In genomic region chr1:222105393-222105737, GRCh38 we compare ENCODE assay signal across 11 cellular contexts.
DNase-seq lines count a peak whose midpoint lies in the region; ATAC-seq, FAIRE-seq and TF ChIP-seq lines count a peak whose summit lies in the region.
"Had no signal": no experiment of that assay in that cellular context is flagged by ENCODE, and none has a peak within 500 bp of the region (broad histone marks: within the 10 kb centered on the region; RNA-seq: fewer than 3 reads in every experiment).

No MANE protein-coding gene starts in this region.

- no peak overlapping the region for H2BK20ac ChIP-seq in H1 (ENCODE audit: low read length)

- FAIRE-seq in H1 (lab: Jason Lieb, UNC): no peak

- TF ChIP-seq EP300 in H1 (IDR thresholded peaks at IDR 0.05; ENCODE audit: borderline replicate concordance in 1 of 2, low read depth in 2 of 2, low read length in 2 of 2): no peak
- TF ChIP-seq EP300 in transverse colon (IDR thresholded peaks at IDR 0.05; ENCODE audit: low read depth): no peak

- H3K56ac ChIP-seq in H1 (replicated peaks; ENCODE audit: insufficient read length, low read depth, low read length): no peak overlapping the region

- no peak overlapping the region for H3K9ac ChIP-seq in H1 (replicated peaks in 1 of 4; ENCODE audit: extremely low read depth in 1 of 4, low read depth in 3 of 4, low read length in 3 of 4)

- intact Hi-C loops in left ventricle myocardium superior (cut with micrococcal nuclease): no loop called here
- intact Hi-C loops in cardiac septum (cut with DNase I): no loop called here
- intact Hi-C loops in transverse colon (cut with DNase I; ENCODE audit: low total_unique reads): no loop called here

- ATAC-seq in left ventricle myocardium superior: peak; percentile 76
- no peak for ATAC-seq in GM21447 (IDR thresholded peaks at IDR 0.05; ENCODE audit: unreplicated experiment)

- H2BK120ac ChIP-seq in H1 (replicated peaks; ENCODE audit: low read depth, low read length): no peak overlapping the region

- H3K4ac ChIP-seq in H1 (replicated peaks; ENCODE audit: insufficient read length, low read depth, low read length): no peak overlapping the region

- H4K20me1 ChIP-seq in H1 (replicated peaks in 1 of 2; ENCODE audit: control insufficient read depth in 1 of 2, insufficient read depth in 2 of 2, low read length in 2 of 2): no peaks in the 10 kb centered on the region

- H3K4me3 ChIP-seq in H1 (ENCODE audit: extremely low read depth in 1 of 4, insufficient read depth in 2 of 4, low read depth in 3 of 4, low read length in 4 of 4) (no peak overlapping the region), transverse colon (no peak overlapping the region)

- TF ChIP-seq POLR2A in H1 (IDR thresholded peaks at IDR 0.05; ENCODE audit: control extremely low read depth in 1 of 2, low read depth in 2 of 2, low read length in 2 of 2) (no peak), transverse colon (IDR thresholded peaks at IDR 0.05) (no peak)

- no peak overlapping the region for H2AK5ac ChIP-seq in H1 (ENCODE audit: low read depth, low read length)

- H3K9me3 ChIP-seq in H1 (ENCODE audit: insufficient read depth in 2 of 2, low read depth in 1 of 2, low read length in 1 of 2) (no peaks in the 10 kb centered on the region), transverse colon (no peaks in the 10 kb centered on the region)

- H2AFZ ChIP-seq in H1 (ENCODE audit: low read length): no peak overlapping the region

- H3K27me3 ChIP-seq in H1 (replicated peaks in 1 of 4; ENCODE audit: control insufficient read depth in 3 of 4, extremely low read depth in 1 of 4, insufficient read depth in 3 of 4, low read length in 3 of 4): no peaks in the 10 kb centered on the region; a peak in 1 of 7 replicates
- no peaks in the 10 kb centered on the region for H3K27me3 ChIP-seq in transverse colon

- TF ChIP-seq RAD21 in H1 (IDR thresholded peaks at IDR 0.05 in 1 of 2, conservative IDR thresholded peaks at IDR 0.05 in 1 of 2; ENCODE audit: low read depth in 2 of 2, low read length in 2 of 2): no peak

- POLR2A ChIA-PET in H1 (lab: Charles Lee; ENCODE audit: partially characterized antibody): no interaction called here

- CTCF ChIA-PET in H1 (lab: Charles Lee; ENCODE audit: partially characterized antibody): interaction anchor here (1.1 to 5.2 kb wide), 4 partner anchors 9 to 350 kb away, joined by 3 to 48 read pairs (median 6); no protein-coding TSS in a partner anchor

- H3K23me2 ChIP-seq in H1 (ENCODE audit: low read depth, low read length): no peaks in the 10 kb centered on the region

- H3K79me2 ChIP-seq in H1 (ENCODE audit: control insufficient read depth in 1 of 2, insufficient read depth in 2 of 2, low read length in 2 of 2): no peaks in the 10 kb centered on the region

- no peak overlapping the region for H4K8ac ChIP-seq in H1 (ENCODE audit: extremely low read depth, insufficient read depth, low read length)

- no peak overlapping the region for H3K18ac ChIP-seq in H1 (ENCODE audit: extremely low read depth, low read length)

- H4K91ac ChIP-seq in H1 (replicated peaks; ENCODE audit: insufficient read length, low read length): no peak overlapping the region

- peak overlapping the region; percentile 54; the same call in 1 of the 2 replicates for H2BK15ac ChIP-seq in H1 (ENCODE audit: low read length)

- no peaks in the 10 kb centered on the region for H3K79me1 ChIP-seq in H1 (ENCODE audit: low read depth, low read length)

- no peaks in the 10 kb centered on the region for H3K36me3 ChIP-seq in H1 (ENCODE audit: control insufficient read depth in 2 of 4, insufficient read depth in 4 of 4, low read length in 3 of 4)
- H3K36me3 ChIP-seq in transverse colon: no peaks in the 10 kb centered on the region

- H4K5ac ChIP-seq in H1 (ENCODE audit: insufficient read length, low read depth, low read length): no peak overlapping the region

- TF ChIP-seq CTCF in H1 (IDR thresholded peaks at IDR 0.05; ENCODE audit: control extremely low read depth in 1 of 3, insufficient read depth in 1 of 3, low read depth in 1 of 3, low read length in 3 of 3): no peak
- no peak for TF ChIP-seq CTCF in transverse colon (IDR thresholded peaks at IDR 0.05)

- no peak overlapping the region for H3K23ac ChIP-seq in H1 (ENCODE audit: insufficient read length)

- H3K4me2 ChIP-seq in H1 (ENCODE audit: insufficient read depth in 1 of 2, low read depth in 2 of 2, low read length in 2 of 2): no peak overlapping the region

- H3K14ac ChIP-seq in H1 (ENCODE audit: insufficient read length): no peak overlapping the region

- H3K4me1 ChIP-seq in H1 (replicated peaks in 1 of 4; ENCODE audit: control insufficient read depth in 3 of 4, insufficient read depth in 4 of 4, low read length in 3 of 4) (peaks cover 0 to 8% (median 5%) of the 10 kb centered on the region in 4 experiments; a peak in 4 of 7 replicates), transverse colon (peaks cover 0 to 6% (median 0%) of the 10 kb centered on the region in 4 donors)

- no peak overlapping the region for H3K27ac ChIP-seq in H1 (ENCODE audit: low read depth, low read length)
- no peak overlapping the region for H3K27ac ChIP-seq in transverse colon
- H3K27ac ChIP-seq: RWPE1 had no signal

- no peak overlapping the region; the same call in 1 of the 2 replicates for H2BK12ac ChIP-seq in H1 (ENCODE audit: low read depth, low read length)

- 80% methylated on average over 1 of the region's 1 CpG; no CpG with 5 or more reads in 1 of the 2 experiments for WGBS in H1 (ENCODE audit: extremely low coverage in 1 of 2, insufficient coverage in 1 of 2, insufficient read length in 1 of 2, insufficient replicate concordance in 2 of 2, low coverage in 1 of 2, low lambda C conversion rate in 2 of 2, missing lambda C conversion rate in 1 of 2), 2 experiments
- WGBS in transverse colon (ENCODE audit: low coverage in 1 of 2), 2 donors: 47% methylated on average over 1 of the region's 1 CpG; no CpG with 5 or more reads in 1 of the 2 donors

- H2BK5ac ChIP-seq in H1 (ENCODE audit: low read depth, low read length): no peak overlapping the region

- no peak for DNase-seq in left ventricle myocardium superior
- DNase-seq in cardiac septum (ENCODE audit: low spot score): no peak
- DNase-seq in HT1080 (ENCODE audit: low read depth): peak; percentile 59
- no peak for DNase-seq in H1 (ENCODE audit: low read depth in 1 of 2, low spot score in 2 of 2)
- DNase-seq in transverse colon: peak; percentile 14
- DNase-seq in stimulated activated CD4-positive, alpha-beta T cell treated with anti-CD3 and anti-CD28 coated beads, Interleukin-1b, Interleukin-23, amount 100 ng/mL, for 48 hours: no peak
- no peak for DNase-seq in activated gamma-delta T cell treated with Interleukin-2 at 50 U/mL for 16 hours
- DNase-seq: GOT3, T-helper 9 cell had no signal

- in situ Hi-C loops in transverse colon (cut with MboI; ENCODE audit: low pct_ligation_motif_present in 1 of 4, low pct_unique_long_range_greater_than_20kb in 1 of 4, low sequenced_read_pairs in 3 of 4): loop anchor here in 2 of 4 donors (10.0 to 25.0 kb wide), 2 partner anchors 349 to 357 kb away; no protein-coding TSS in a partner anchor

TF ChIP-seq in H1, 55 proteins besides CTCF, POLR2A, EP300 and RAD21:
- TF ChIP-seq SIX5 (IDR thresholded peaks at IDR 0.05; ENCODE audit: low read depth, low read length): no peak
- no peak for TF ChIP-seq CBX5 (IDR thresholded peaks at IDR 0.05; ENCODE audit: low read depth, low read length)
- TF ChIP-seq NRF1 (IDR thresholded peaks at IDR 0.05; ENCODE audit: low read depth, low read length): no peak
- no peak for TF ChIP-seq SRF (IDR thresholded peaks at IDR 0.05; ENCODE audit: low read depth, low read length)
- TF ChIP-seq CHD2 (IDR thresholded peaks at IDR 0.05; ENCODE audit: low read length): no peak
- no peak for TF ChIP-seq NANOG (IDR thresholded peaks at IDR 0.05; ENCODE audit: insufficient read depth, low read depth, low read length, poor library complexity, severe bottlenecking)
- no peak for TF ChIP-seq RNF2 (IDR thresholded peaks at IDR 0.05; ENCODE audit: borderline replicate concordance, low read depth, low read length, missing control alignments, poor library complexity, severe bottlenecking)
- no peak for TF ChIP-seq TBP (IDR thresholded peaks at IDR 0.05; ENCODE audit: low read depth, low read length)
- TF ChIP-seq USF2 (IDR thresholded peaks at IDR 0.05; ENCODE audit: low read length): no peak

Comparison
In these comparisons a context has a peak if more than half of its experiments do, and no peak if none do; other contexts are left out.
1. DNase-seq: peak in HT1080 (single experiment) and transverse colon (single experiment); none in left ventricle myocardium superior (single experiment), cardiac septum (single experiment), H1 (0 of 2), stimulated activated CD4-positive, alpha-beta T cell treated with anti-CD3 and anti-CD28 coated beads, Interleukin-1b, Interleukin-23, amount 100 ng/mL, for 48 hours (single experiment) and activated gamma-delta T cell treated with Interleukin-2 at 50 U/mL for 16 hours (single experiment).